1 cellular context compared by ENCODE assay signal in the genomic region with DNA sequence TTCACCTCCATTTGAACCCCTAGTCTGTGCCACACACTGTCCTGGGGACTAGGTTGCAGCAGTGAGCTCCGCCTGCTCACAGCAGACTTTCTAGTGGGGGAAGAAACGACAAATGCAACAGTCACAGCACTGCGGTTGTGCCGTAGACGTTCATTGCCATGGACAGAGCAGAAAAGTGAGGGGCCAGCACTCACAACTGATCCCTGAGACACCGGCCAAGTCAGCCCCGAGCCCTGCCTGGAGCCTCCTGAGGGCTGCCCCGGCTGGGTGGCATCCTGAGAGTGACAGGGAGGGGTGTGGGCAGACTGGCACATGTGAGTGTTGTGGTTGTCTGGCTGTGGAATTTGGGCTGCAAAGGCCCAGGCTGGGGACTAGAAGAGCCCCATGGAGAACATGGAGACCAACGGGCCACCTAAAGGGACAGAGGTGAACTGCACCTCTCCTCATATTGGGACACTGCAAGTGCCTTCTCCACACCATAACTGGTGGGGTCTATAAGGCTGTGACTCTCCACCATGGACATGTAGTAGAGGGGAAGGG.
A peak's percentile ranks its signal among the peaks of the same experiment; 100 is the strongest.
TF ChIP-seq lines count a peak whose summit lies in the region.

No MANE protein-coding gene starts in this region.

TF ChIP-seq in HepG2, 621 proteins besides CTCF, POLR2A, EP300 and RAD21 (continued from another document):
- peak; percentile 51; the same call in 1 of the 2 replicates for TF ChIP-seq KDM2A (CRISPR knock-in tag; IDR thresholded peaks at IDR 0.05; ENCODE audit: borderline replicate concordance, low read depth)
- no peak for TF ChIP-seq JUN (CRISPR knock-in tag; IDR thresholded peaks at IDR 0.05)
- TF ChIP-seq, protein P1, sequence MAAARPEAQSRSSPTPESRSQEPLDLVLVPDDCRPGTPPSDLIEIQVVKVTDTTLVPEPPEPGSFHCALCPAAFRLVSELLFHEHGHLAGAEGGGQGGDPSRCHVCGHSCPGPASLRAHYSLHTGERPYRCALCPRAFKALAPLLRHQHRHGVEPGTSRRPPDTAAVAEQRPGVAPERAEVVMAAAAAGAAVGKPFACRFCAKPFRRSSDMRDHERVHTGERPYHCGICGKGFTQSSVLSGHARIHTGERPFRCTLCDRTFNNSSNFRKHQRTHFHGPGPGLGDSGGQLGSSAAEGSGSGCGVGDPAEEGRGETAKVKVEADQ (CRISPR knock-in tag; IDR thresholded peaks at IDR 0.05; ENCODE audit: borderline replicate concordance): no peak
- no peak for TF ChIP-seq ZNF282 (IDR thresholded peaks at IDR 0.05; ENCODE audit: partially characterized antibody)
- TF ChIP-seq KLF13 (CRISPR knock-in tag; IDR thresholded peaks at IDR 0.05): no peak
- 0 out of 2 replicates have a peak, but pooled peaks have one; percentile 34 for TF ChIP-seq BRF2 (CRISPR knock-in tag; IDR thresholded peaks at IDR 0.05)
- no peak for TF ChIP-seq MAFF (IDR thresholded peaks at IDR 0.05; ENCODE audit: low read depth, low read length)
- no peak for TF ChIP-seq SKIL (CRISPR knock-in tag; IDR thresholded peaks at IDR 0.05; ENCODE audit: borderline replicate concordance)
- TF ChIP-seq BCL3 (CRISPR knock-in tag; IDR thresholded peaks at IDR 0.05): no peak
- 0 out of 2 replicates have a peak, but pooled peaks have one; percentile 17 for TF ChIP-seq ZNF501 (CRISPR knock-in tag; IDR thresholded peaks at IDR 0.05)
- no peak for TF ChIP-seq ZMYM3 (CRISPR knock-in tag; IDR thresholded peaks at IDR 0.05)
- peak; percentile 78; the same call in 1 of the 2 replicates for TF ChIP-seq SSRP1 (CRISPR knock-in tag; IDR thresholded peaks at IDR 0.05)
- TF ChIP-seq, protein P2, sequence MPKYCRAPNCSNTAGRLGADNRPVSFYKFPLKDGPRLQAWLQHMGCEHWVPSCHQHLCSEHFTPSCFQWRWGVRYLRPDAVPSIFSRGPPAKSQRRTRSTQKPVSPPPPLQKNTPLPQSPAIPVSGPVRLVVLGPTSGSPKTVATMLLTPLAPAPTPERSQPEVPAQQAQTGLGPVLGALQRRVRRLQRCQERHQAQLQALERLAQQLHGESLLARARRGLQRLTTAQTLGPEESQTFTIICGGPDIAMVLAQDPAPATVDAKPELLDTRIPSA (CRISPR knock-in tag; IDR thresholded peaks at IDR 0.05; ENCODE audit: borderline replicate concordance): no peak
- no peak for TF ChIP-seq FOXJ3 (CRISPR knock-in tag; IDR thresholded peaks at IDR 0.05; ENCODE audit: borderline replicate concordance)
- TF ChIP-seq ZNF670 (CRISPR knock-in tag; IDR thresholded peaks at IDR 0.05; ENCODE audit: borderline replicate concordance): no peak
- TF ChIP-seq MEIS2 (CRISPR knock-in tag; IDR thresholded peaks at IDR 0.05): no peak
- peak; percentile 7; the same call in 1 of the 2 replicates for TF ChIP-seq BCL6 (CRISPR knock-in tag; IDR thresholded peaks at IDR 0.05)
- no peak for TF ChIP-seq POGK (CRISPR knock-in tag; conservative IDR thresholded peaks at IDR 0.05)
- TF ChIP-seq ATF6 (CRISPR knock-in tag; conservative IDR thresholded peaks at IDR 0.05): no peak
- TF ChIP-seq ZNF343 (CRISPR knock-in tag; IDR thresholded peaks at IDR 0.05): no peak
- no peak for TF ChIP-seq ZNF724P (CRISPR knock-in tag; IDR thresholded peaks at IDR 0.05; ENCODE audit: borderline replicate concordance)
- TF ChIP-seq ZNF260 (CRISPR knock-in tag; IDR thresholded peaks at IDR 0.05; ENCODE audit: borderline replicate concordance, low read depth): no peak
- TF ChIP-seq SETDB1 (CRISPR knock-in tag; IDR thresholded peaks at IDR 0.05; ENCODE audit: borderline replicate concordance): no peak
- no peak for TF ChIP-seq GATAD1 (CRISPR knock-in tag; IDR thresholded peaks at IDR 0.05)
- TF ChIP-seq KLF9 (CRISPR knock-in tag; IDR thresholded peaks at IDR 0.05; ENCODE audit: low read depth): no peak
- no peak for TF ChIP-seq MIER3 (CRISPR knock-in tag; IDR thresholded peaks at IDR 0.05; ENCODE audit: borderline replicate concordance)
- TF ChIP-seq SRSF1 (optimal IDR thresholded peaks at IDR 0.05; ENCODE audit: low read depth, low read length): no peak
- TF ChIP-seq, protein P3, sequence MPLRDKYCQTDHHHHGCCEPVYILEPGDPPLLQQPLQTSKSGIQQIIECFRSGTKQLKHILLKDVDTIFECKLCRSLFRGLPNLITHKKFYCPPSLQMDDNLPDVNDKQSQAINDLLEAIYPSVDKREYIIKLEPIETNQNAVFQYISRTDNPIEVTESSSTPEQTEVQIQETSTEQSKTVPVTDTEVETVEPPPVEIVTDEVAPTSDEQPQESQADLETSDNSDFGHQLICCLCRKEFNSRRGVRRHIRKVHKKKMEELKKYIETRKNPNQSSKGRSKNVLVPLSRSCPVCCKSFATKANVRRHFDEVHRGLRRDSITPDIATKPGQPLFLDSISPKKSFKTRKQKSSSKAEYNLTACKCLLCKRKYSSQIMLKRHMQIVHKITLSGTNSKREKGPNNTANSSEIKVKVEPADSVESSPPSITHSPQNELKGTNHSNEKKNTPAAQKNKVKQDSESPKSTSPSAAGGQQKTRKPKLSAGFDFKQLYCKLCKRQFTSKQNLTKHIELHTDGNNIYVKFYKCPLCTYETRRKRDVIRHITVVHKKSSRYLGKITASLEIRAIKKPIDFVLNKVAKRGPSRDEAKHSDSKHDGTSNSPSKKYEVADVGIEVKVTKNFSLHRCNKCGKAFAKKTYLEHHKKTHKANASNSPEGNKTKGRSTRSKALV (CRISPR knock-in tag; IDR thresholded peaks at IDR 0.05): peak; percentile 43; the same call in 1 of the 2 replicates
- TF ChIP-seq CBX2 (IDR thresholded peaks at IDR 0.05; ENCODE audit: low read depth, low read length): no peak
- TF ChIP-seq CBX2 (CRISPR knock-in tag; IDR thresholded peaks at IDR 0.05; ENCODE audit: low read depth): no peak
- no peak for TF ChIP-seq SIX1 (CRISPR knock-in tag; IDR thresholded peaks at IDR 0.05; ENCODE audit: borderline replicate concordance)
- TF ChIP-seq ZNF180 (CRISPR knock-in tag; IDR thresholded peaks at IDR 0.05; ENCODE audit: borderline replicate concordance, low read depth): no peak
- TF ChIP-seq HINFP (CRISPR knock-in tag; IDR thresholded peaks at IDR 0.05; ENCODE audit: low read depth): no peak
- no peak for TF ChIP-seq FOXC1 (CRISPR knock-in tag; IDR thresholded peaks at IDR 0.05; ENCODE audit: borderline replicate concordance)
- no peak for TF ChIP-seq ZNF597 (CRISPR knock-in tag; IDR thresholded peaks at IDR 0.05)
- no peak for TF ChIP-seq ZNF691 (CRISPR knock-in tag; IDR thresholded peaks at IDR 0.05; ENCODE audit: borderline replicate concordance, low read depth)
- peak; percentile 67 for TF ChIP-seq RBM22 (optimal IDR thresholded peaks at IDR 0.05; ENCODE audit: low read length)
